Comparison of ENCODE assay signal across 14 cellular contexts in genomic region chr10:585502-585901, GRCh38.
"Had no signal": no experiment of that assay in that cellular context is flagged by ENCODE, and none has a peak within 500 bp of the region (broad histone marks: within the 10 kb centered on the region; RNA-seq: fewer than 3 reads in every experiment).

No MANE protein-coding gene starts in this region.

- H3K4me1 ChIP-seq: colonic mucosa had no signal

- H3K27me3 Mint-ChIP-seq: activated CD4-positive, alpha-beta memory T cell treated with anti-CD3 and anti-CD28 coated beads for 36 hours had no signal

- H3K36me3 Mint-ChIP-seq: activated CD4-positive, alpha-beta memory T cell treated with anti-CD3 and anti-CD28 coated beads for 36 hours had no signal

- H3K27ac Mint-ChIP-seq: activated CD4-positive, alpha-beta memory T cell treated with anti-CD3 and anti-CD28 coated beads for 36 hours; activated naive CD8-positive, alpha-beta T cell treated with anti-CD3 and anti-CD28 coated beads, Interleukin-2, amount 50 U/mL, for 24 hours; activated T-helper 1 cell treated with anti-CD3 and anti-CD28 coated beads, Interleukin-12 subunit alpha, Interleukin-12 subunit beta, Interleukin-2, Interleukin-4 antibody, amounts not matched to agents 30 ng/mL and 10 ng/mL and 1 ng/mL, durations not matched to agents 14 hours and 24 hours and 36 hours had no signal

- H3K27ac ChIP-seq: colonic mucosa, gastrocnemius medialis, heart right ventricle, left ventricle myocardium inferior, right atrium auricular region had no signal

- H3K27me3 ChIP-seq: colonic mucosa, gastrocnemius medialis, heart right ventricle, right atrium auricular region had no signal

- H3K9me3 ChIP-seq: colonic mucosa, gastrocnemius medialis, heart right ventricle, left ventricle myocardium inferior, right atrium auricular region had no signal

- H3K36me3 ChIP-seq: colonic mucosa, gastrocnemius medialis, heart right ventricle, left ventricle myocardium inferior, right atrium auricular region had no signal

- ATAC-seq: activated naive CD8-positive, alpha-beta T cell treated with anti-CD3 and anti-CD28 coated beads, Interleukin-2, amount 50 U/mL, for 24 hours; gastrocnemius medialis; heart right ventricle had no signal

- H3K4me1 Mint-ChIP-seq: activated naive CD8-positive, alpha-beta T cell treated with anti-CD3 and anti-CD28 coated beads, Interleukin-2, amount 50 U/mL, for 24 hours had no signal

- H3K4me3 ChIP-seq: colonic mucosa, gastrocnemius medialis, heart right ventricle, left ventricle myocardium inferior, right atrium auricular region, smooth muscle cell had no signal

- H3K4me3 Mint-ChIP-seq: activated CD4-positive, alpha-beta memory T cell treated with anti-CD3 and anti-CD28 coated beads for 36 hours; activated naive CD8-positive, alpha-beta T cell treated with anti-CD3 and anti-CD28 coated beads, Interleukin-2, amount 50 U/mL, for 24 hours; activated T-helper 1 cell treated with anti-CD3 and anti-CD28 coated beads, Interleukin-12 subunit alpha, Interleukin-12 subunit beta, Interleukin-2, Interleukin-4 antibody, amounts not matched to agents 30 ng/mL and 10 ng/mL and 1 ng/mL, durations not matched to agents 14 hours and 24 hours and 36 hours had no signal

- DNase-seq: activated CD4-positive, alpha-beta memory T cell treated with anti-CD3 and anti-CD28 coated beads for 36 hours; activated CD4-positive, alpha-beta T cell treated with anti-CD3 and anti-CD28 coated beads for 1 hour; activated naive CD4-positive, alpha-beta T cell treated with Interleukin-2 at 50 U/mL for 16 hours; activated naive CD8-positive, alpha-beta T cell treated with anti-CD3 and anti-CD28 coated beads, Interleukin-2, amount 50 U/mL, for 24 hours; colonic mucosa; effector CD4-positive, alpha-beta T cell; gastrocnemius medialis; heart right ventricle; left ventricle myocardium inferior; mesenchymal stem cell; T-helper 2 cell had no signal

- H3K9me3 Mint-ChIP-seq: activated CD4-positive, alpha-beta memory T cell treated with anti-CD3 and anti-CD28 coated beads for 36 hours; activated naive CD8-positive, alpha-beta T cell treated with anti-CD3 and anti-CD28 coated beads, Interleukin-2, amount 50 U/mL, for 24 hours; activated T-helper 1 cell treated with anti-CD3 and anti-CD28 coated beads, Interleukin-12 subunit alpha, Interleukin-12 subunit beta, Interleukin-2, Interleukin-4 antibody, amounts not matched to agents 30 ng/mL and 10 ng/mL and 1 ng/mL, durations not matched to agents 14 hours and 24 hours and 36 hours had no signal

- H3K4me2 ChIP-seq: smooth muscle cell had no signal
